In genomic region chr5:139642213-139642612, GRCh38 we compare ENCODE assay signal across 22 cellular contexts. TPM values are rescaled to one million over a fixed set of nuclear protein-coding genes. Genes with fewer than 3 reads are reported as not detected.
DNase-seq lines count a peak whose midpoint lies in the region; ATAC-seq and TF ChIP-seq lines count a peak whose summit lies in the region.
"Had no signal": no experiment of that assay in that cellular context is flagged by ENCODE, and none has a peak within 500 bp of the region (broad histone marks: within the 10 kb centered on the region; RNA-seq: fewer than 3 reads in every experiment).

No MANE protein-coding gene starts in this region.

- DNase-seq in SK-N-SH (peak; percentile 11), mesothelial cell of epicardium (ENCODE audit: low spot score in 2 of 2, unreplicated experiment in 2 of 2) (no peak), stomach (peak; percentile 5), NCI-H69 (lab: John Stamatoyannopoulos, UW) (no peak), SW480 (ENCODE audit: low spot score) (no peak)
- peak; percentile 47 for DNase-seq in activated CD8-positive, alpha-beta memory T cell treated with anti-CD3 and anti-CD28 coated beads for 24 hours
- DNase-seq: activated CD4-positive, alpha-beta T cell treated with anti-CD3 and anti-CD28 coated beads, Interleukin-2, amount 50 U/mL, for 4 hours; amygdala; C1 segment of cervical spinal cord; cerebellar nuclear complex; GF-D8; IMR-90; NCI-H748 treated with DMSO at 0.1 percent for 48 hours; occipital lobe; PC-3 had no signal

- peaks cover 56% of the 10 kb centered on the region for H3K4me1 Mint-ChIP-seq in mesothelial cell of epicardium

- H3K4me3 ChIP-seq in SK-N-SH (ENCODE audit: low read depth in 2 of 2, low read length in 1 of 2) (no peak overlapping the region), stomach (no peak overlapping the region)
- H3K4me3 ChIP-seq: SK-N-MC, skin epidermis, upper lobe of left lung had no signal

- no peaks in the 10 kb centered on the region for H3K36me3 Mint-ChIP-seq in mesothelial cell of epicardium

- no peaks in the 10 kb centered on the region for H3K9me3 Mint-ChIP-seq in mesothelial cell of epicardium
- H3K9me3 Mint-ChIP-seq: activated T-helper 1 cell treated with anti-CD3 and anti-CD28 coated beads, Interleukin-12 subunit alpha, Interleukin-12 subunit beta, Interleukin-2, Interleukin-4 antibody, amounts not matched to agents 30 ng/mL and 10 ng/mL and 1 ng/mL, durations not matched to agents 14 hours and 24 hours and 36 hours had no signal

- TF ChIP-seq RAD21 in SK-N-SH (IDR thresholded peaks at IDR 0.05; ENCODE audit: low read length), result no peak

- no peak overlapping the region for H3K9ac ChIP-seq in SK-N-SH

- H3K36me3 ChIP-seq in SK-N-SH (replicated peaks in 1 of 2; ENCODE audit: control insufficient read depth in 1 of 2, insufficient read depth in 2 of 2, low read length in 1 of 2) (no peaks in the 10 kb centered on the region), stomach (no peaks in the 10 kb centered on the region)
- H3K36me3 ChIP-seq: upper lobe of left lung had no signal

- no peaks in the 10 kb centered on the region for H4K20me1 ChIP-seq in SK-N-SH (ENCODE audit: insufficient read depth)

- no peak for TF ChIP-seq EP300 in SK-N-SH (IDR thresholded peaks at IDR 0.05; ENCODE audit: borderline replicate concordance in 1 of 2, low read depth in 1 of 2, low read length in 1 of 2)
- TF ChIP-seq EP300 in stomach (IDR thresholded peaks at IDR 0.05), result no peak

- CTCF ChIA-PET in SK-N-SH (lab: Yijun Ruan, JAX), result interaction anchor here (0.9 to 22.4 kb wide), 5 partner anchors 6 to 125 kb away, joined by 3 to 627 read pairs (median 238); no protein-coding TSS in a partner anchor

- POLR2A ChIA-PET in SK-N-SH (lab: Yijun Ruan, JAX), result no interaction called here

- no peaks in the 10 kb centered on the region for H3K79me2 ChIP-seq in SK-N-SH (ENCODE audit: insufficient read depth)

- no peak overlapping the region for H2AFZ ChIP-seq in SK-N-SH (ENCODE audit: low read depth)

- H3K27me3 Mint-ChIP-seq in mesothelial cell of epicardium (ENCODE audit: low read depth), result peaks cover 20% of the 10 kb centered on the region

- H3K27ac Mint-ChIP-seq in mesothelial cell of epicardium, result peak overlapping the region; percentile 83
- H3K27ac Mint-ChIP-seq: activated T-helper 1 cell treated with anti-CD3 and anti-CD28 coated beads, Interleukin-12 subunit alpha, Interleukin-12 subunit beta, Interleukin-2, Interleukin-4 antibody, amounts not matched to agents 30 ng/mL and 10 ng/mL and 1 ng/mL, durations not matched to agents 14 hours and 24 hours and 36 hours had no signal

- no peaks in the 10 kb centered on the region for H3K9me2 ChIP-seq in SK-N-SH

- peaks cover 15% of the 10 kb centered on the region for H3F3A ChIP-seq in SK-N-SH (replicated peaks; ENCODE audit: insufficient read depth)

- no peak for TF ChIP-seq CTCF in SK-N-SH (IDR thresholded peaks at IDR 0.05)
- TF ChIP-seq CTCF in mesothelial cell of epicardium (IDR thresholded peaks at IDR 0.05; ENCODE audit: unreplicated experiment), result no peak
- TF ChIP-seq CTCF in stomach (IDR thresholded peaks at IDR 0.05), result no peak

- TF ChIP-seq POLR2A in stomach (IDR thresholded peaks at IDR 0.05), result no peak

- H3K9me3 ChIP-seq in SK-N-SH (no peaks in the 10 kb centered on the region), stomach (no peaks in the 10 kb centered on the region)
- H3K9me3 ChIP-seq: upper lobe of left lung had no signal

- H3K4me1 ChIP-seq in SK-N-SH (ENCODE audit: control insufficient read depth in 1 of 2, insufficient read depth in 2 of 2, low read depth in 1 of 2, low read length in 1 of 2), result peaks cover 25 to 53% of the 10 kb centered on the region in 2 experiments
- H3K4me1 ChIP-seq in stomach, result peaks cover 39 to 65% (median 54%) of the 10 kb centered on the region in 4 donors

- no peak overlapping the region for H3K27ac ChIP-seq in SK-N-SH (ENCODE audit: low read depth in 2 of 2, low read length in 1 of 2)
- no peak overlapping the region for H3K27ac ChIP-seq in stomach
- H3K27ac ChIP-seq: 22Rv1, SK-N-MC had no signal

- no peak for ATAC-seq in SK-N-SH treated with all-trans-retinoic acid at 6 μM for 48 hours
- ATAC-seq in GM19397 (IDR thresholded peaks at IDR 0.05; ENCODE audit: unreplicated experiment), result no peak
- ATAC-seq: PC-3 had no signal

- intact Hi-C loops in stomach (cut with DNase I; ENCODE audit: low total_unique reads), result no loop called here

- no peak overlapping the region for H3K4me3 Mint-ChIP-seq in mesothelial cell of epicardium
- H3K4me3 Mint-ChIP-seq: activated T-helper 1 cell treated with anti-CD3 and anti-CD28 coated beads, Interleukin-12 subunit alpha, Interleukin-12 subunit beta, Interleukin-2, Interleukin-4 antibody, amounts not matched to agents 30 ng/mL and 10 ng/mL and 1 ng/mL, durations not matched to agents 14 hours and 24 hours and 36 hours had no signal

- H3K4me2 ChIP-seq in SK-N-SH, result no peak overlapping the region

- 95% methylated on average over 7 of the region's 7 CpGs for WGBS in SK-N-SH (ENCODE audit: low lambda C conversion rate)
- WGBS in stomach, 5 donors, result 43 to 63% (median 51%) methylated on average over 7 of the region's 7 CpGs

- H3K27me3 ChIP-seq in SK-N-SH (ENCODE audit: insufficient read depth) (no peaks in the 10 kb centered on the region), stomach (peaks cover 0 to 7% (median 0%) of the 10 kb centered on the region in 3 donors)
- H3K27me3 ChIP-seq: upper lobe of left lung had no signal

TF ChIP-seq in SK-N-SH, 30 proteins besides CTCF, POLR2A, EP300 and RAD21 (continues in another document):
- TF ChIP-seq REST (IDR thresholded peaks at IDR 0.05; ENCODE audit: low read depth, low read length), result no peak

TF ChIP-seq in SK-N-SH treated with all-trans-retinoic acid at 6 μM for 48 hours, 23 proteins besides CTCF, POLR2A, EP300 and RAD21:
- TF ChIP-seq TOX (CRISPR knock-in tag; IDR thresholded peaks at IDR 0.05; ENCODE audit: borderline replicate concordance), result no peak
- no peak for TF ChIP-seq RARB (CRISPR knock-in tag; IDR thresholded peaks at IDR 0.05)
- TF ChIP-seq OSR1 (CRISPR knock-in tag; IDR thresholded peaks at IDR 0.05), result no peak

RNA-seq across cellular contexts. Expression of gene CXXC5, which starts 5.9 kb away (rescaled TPM):
- polyA plus RNA-seq in SK-N-SH (2012; rRNA removed) (47.4 and 52.9 TPM in 2 replicates), stomach (10 to 100 TPM; 18.3 to 26.3 (median 22.2) TPM)
- polyA plus RNA-seq in SK-N-SH (2012; cell fraction: cytosol; rRNA removed), result 32.6 and 46.5 TPM in 2 replicates
- 35.1 and 38.6 TPM in 2 replicates for polyA plus RNA-seq in SK-N-SH (2012; cell fraction: nucleus; rRNA removed)
- total RNA-seq in mesothelial cell of epicardium (35.7 to 38.3 TPM (median 37.4 TPM) in 3 replicates), stomach (100 to 1,000 TPM in 1 of 5 donors, 10 to 100 TPM in 4; 25.9 to 101 (median 32.7) TPM)

Comparison
In these comparisons a context has a peak if more than half of its experiments do, and no peak if none do; other contexts are left out.
1. DNase-seq: peak in SK-N-SH (single experiment), activated CD8-positive, alpha-beta memory T cell treated with anti-CD3 and anti-CD28 coated beads for 24 hours (single experiment) and stomach (single experiment); none in mesothelial cell of epicardium (0 of 2), NCI-H69 (single experiment) and SW480 (single experiment).